ENCODE assay signal across 8 cellular contexts in genomic region chr3:4350789-4351163, GRCh38. TPM values are rescaled to one million over a fixed set of nuclear protein-coding genes. Genes with fewer than 3 reads are reported as not detected.
DNase-seq lines count a peak whose midpoint lies in the region; ATAC-seq and TF ChIP-seq lines count a peak whose summit lies in the region.

No MANE protein-coding gene starts in this region.

- H3K9me3 ChIP-seq in OCI-LY1 (ENCODE audit: low read length) (no peaks in the 10 kb centered on the region), ovary (no peaks in the 10 kb centered on the region)

- TF ChIP-seq EP300 in ovary (IDR thresholded peaks at IDR 0.05) = no peak

- ATAC-seq in GM21367 (IDR thresholded peaks at IDR 0.05; ENCODE audit: unreplicated experiment) (peak; percentile 84), GM18873 (IDR thresholded peaks at IDR 0.05; ENCODE audit: low FRiP score, unreplicated experiment) (no peak)

- no peak overlapping the region for H3K27ac ChIP-seq in OCI-LY1 (ENCODE audit: low read depth, low read length, poor library complexity, severe bottlenecking)
- H3K27ac ChIP-seq in ovary = peak overlapping the region in 1 of 2 donors; percentile 62

- WGBS in ovary, 3 donors = 0 to 1% (median 1%) methylated on average over 2 of the region's 2 CpGs

- TF ChIP-seq CTCF in OCI-LY1 (IDR thresholded peaks at IDR 0.05; ENCODE audit: low read length) = peak; percentile 80
- peak; percentile 62 for TF ChIP-seq CTCF in foreskin fibroblast (IDR thresholded peaks at IDR 0.05; ENCODE audit: low read depth, low read length)
- peak; percentile 69 to 87 (median 74) for TF ChIP-seq CTCF in ovary (IDR thresholded peaks at IDR 0.05)

- peak; percentile 62 for DNase-seq in DMS114 treated with DMSO at 0.1 percent for 48 hours (lab: John Stamatoyannopoulos, UW; ENCODE audit: unreplicated experiment)
- DNase-seq in HS-27A (ENCODE audit: low read depth) = peak; percentile 2
- peak; percentile 11 for DNase-seq in activated T-helper 1 cell treated with Interleukin-2 at 50 U/mL for 16 hours (ENCODE audit: low read depth)
- DNase-seq in foreskin fibroblast = peak; percentile 32 to 75
- DNase-seq in ovary = peak in 2 of 5 donors; percentile 46 to 65

- TF ChIP-seq POLR2A in ovary (IDR thresholded peaks at IDR 0.05) = no peak

- H3K79me2 ChIP-seq in OCI-LY1 (ENCODE audit: insufficient read depth, low read length) = no peaks in the 10 kb centered on the region

- H3K9me2 ChIP-seq in OCI-LY1 (ENCODE audit: low read depth, low read length) = no peaks in the 10 kb centered on the region

- no peaks in the 10 kb centered on the region for H3F3A ChIP-seq in OCI-LY1 (ENCODE audit: insufficient read depth, low read length)

- no peaks in the 10 kb centered on the region for H4K20me1 ChIP-seq in OCI-LY1 (ENCODE audit: insufficient read depth, low read length)

- H3K36me3 ChIP-seq in OCI-LY1 (ENCODE audit: insufficient read depth, low read length) (no peaks in the 10 kb centered on the region), ovary (no peaks in the 10 kb centered on the region)

- H3K27me3 ChIP-seq in OCI-LY1 (ENCODE audit: insufficient read depth, low read length) (no peaks in the 10 kb centered on the region), ovary (no peaks in the 10 kb centered on the region)

- no peak overlapping the region for H3K4me3 ChIP-seq in OCI-LY1 (ENCODE audit: low read depth, low read length, poor library complexity, severe bottlenecking)
- H3K4me3 ChIP-seq in foreskin fibroblast (ENCODE audit: low read depth in 1 of 2, low read length in 2 of 2) = no peak overlapping the region
- peak overlapping the region; percentile 32 for H3K4me3 ChIP-seq in ovary

- H3K4me2 ChIP-seq in OCI-LY1 (ENCODE audit: low read length) = no peak overlapping the region

- no peak overlapping the region for H2AFZ ChIP-seq in OCI-LY1 (ENCODE audit: low read length)

- no peak overlapping the region for H3K9ac ChIP-seq in OCI-LY1 (ENCODE audit: low read length)

- intact Hi-C loops in ovary (cut with DNase I) = loop anchor here (5.0 to 10.0 kb wide), 5 partner anchors 144 to 284 kb away; partner anchors contain the start of gene ITPR1 (in 2 of the 4)

- no peaks in the 10 kb centered on the region for H3K4me1 ChIP-seq in OCI-LY1 (ENCODE audit: insufficient read depth, low read length, severe bottlenecking)
- peaks cover 9% of the 10 kb centered on the region for H3K4me1 ChIP-seq in ovary (ENCODE audit: insufficient read depth)

RNA-seq across cellular contexts. Expression of gene SETMAR, which starts 47.6 kb away (rescaled TPM):
- 10 to 100 TPM; 17.9 to 38.5 (median 28.6) TPM for total RNA-seq in ovary
- 10 to 100 TPM; 33.4 to 40.6 TPM for polyA plus RNA-seq in ovary
